ENCODE assay signal across 11 cellular contexts in the genomic region with DNA sequence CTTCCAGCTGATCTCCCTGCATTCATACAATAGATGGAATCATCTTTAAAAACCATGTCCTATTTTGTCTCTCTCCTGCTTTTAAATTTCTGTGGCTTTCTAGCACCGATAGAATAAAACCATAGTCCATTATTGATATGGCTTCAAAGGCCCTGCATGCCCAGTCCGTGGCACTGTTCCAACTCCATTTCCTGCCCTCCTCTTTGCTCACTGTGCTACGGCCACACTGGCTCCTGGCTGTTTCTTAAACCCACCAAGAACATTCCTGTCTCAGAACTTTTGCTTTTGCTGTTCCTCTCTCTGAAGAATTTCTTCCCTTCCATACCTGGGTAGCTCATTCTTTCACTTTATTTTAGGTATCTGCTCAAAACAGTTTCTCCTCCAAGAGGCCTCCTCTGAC. TPM values are rescaled to one million over a fixed set of nuclear protein-coding genes. Genes with fewer than 3 reads are reported as not detected.
DNase-seq lines count a peak whose midpoint lies in the region; ATAC-seq, FAIRE-seq and TF ChIP-seq lines count a peak whose summit lies in the region.
"Had no signal": no experiment of that assay in that cellular context is flagged by ENCODE, and none has a peak within 500 bp of the region (broad histone marks: within the 10 kb centered on the region; RNA-seq: fewer than 3 reads in every experiment).

No MANE protein-coding gene starts in this region.

- no peak overlapping the region for H3K23ac ChIP-seq in mesenchymal stem cell (ENCODE audit: low read length in 2 of 2)

- H2BK12ac ChIP-seq in mesenchymal stem cell (ENCODE audit: low read length in 2 of 2): peak overlapping the region in 1 of 2 experiments; percentile 94

- H4K20me1 ChIP-seq in DND-41 (ENCODE audit: insufficient read depth, low read length) (no peaks in the 10 kb centered on the region), neural progenitor cell (ENCODE audit: low read depth) (no peaks in the 10 kb centered on the region)

- ATAC-seq in DND-41 (ENCODE audit: insufficient read depth, low read depth) (no peak), GM18505 (IDR thresholded peaks at IDR 0.05; ENCODE audit: unreplicated experiment) (no peak), GM21528 (IDR thresholded peaks at IDR 0.05; ENCODE audit: low FRiP score, unreplicated experiment) (no peak)

- H3K79me2 ChIP-seq in DND-41 (ENCODE audit: insufficient read depth, low read length): no peaks in the 10 kb centered on the region
- H3K79me2 ChIP-seq in neural progenitor cell (ENCODE audit: low read depth): no peaks in the 10 kb centered on the region

- H3K27ac ChIP-seq in DND-41 (ENCODE audit: low read length): peak overlapping the region; percentile 26
- H3K27ac ChIP-seq in mesenchymal stem cell (ENCODE audit: low read length, poor library complexity, severe bottlenecking): no peak overlapping the region
- H3K27ac ChIP-seq in neural progenitor cell: no peak overlapping the region
- H3K27ac ChIP-seq in kidney (ENCODE audit: low read depth in 2 of 2, low read length in 2 of 2): no peak overlapping the region
- H3K27ac ChIP-seq in tibial nerve: peak overlapping the region in 1 of 4 donors; percentile 26

- DNase-seq in DND-41 (no peak), mesenchymal stem cell (no peak), neural progenitor cell (ENCODE audit: low spot score) (no peak), kidney (no peak), tibial nerve (ENCODE audit: low spot score in 2 of 2) (no peak)
- DNase-seq in activated T-helper 1 cell treated with anti-CD3 and anti-CD28 coated beads, Interleukin-12 subunit alpha, Interleukin-12 subunit beta, Interleukin-2, Interleukin-4 antibody, amounts not matched to agents 30 ng/mL and 10 ng/mL and 1 ng/mL, durations not matched to agents 14 hours and 24 hours and 36 hours (ENCODE audit: low spot score): no peak
- DNase-seq: activated gamma-delta T cell treated with Interleukin-2 at 50 U/mL for 16 hours, GDM1, T1000 had no signal

- no peak overlapping the region for H3K4me2 ChIP-seq in DND-41 (ENCODE audit: insufficient read depth, low read length)
- no peak overlapping the region for H3K4me2 ChIP-seq in mesenchymal stem cell (ENCODE audit: low read length, poor library complexity, severe bottlenecking)
- H3K4me2 ChIP-seq in neural progenitor cell: no peak overlapping the region

- no peak overlapping the region for H4K91ac ChIP-seq in mesenchymal stem cell (ENCODE audit: low read length)

- H3K4me1 Mint-ChIP-seq in activated T-helper 1 cell treated with anti-CD3 and anti-CD28 coated beads, Interleukin-12 subunit alpha, Interleukin-12 subunit beta, Interleukin-2, Interleukin-4 antibody, amounts not matched to agents 30 ng/mL and 10 ng/mL and 1 ng/mL, durations not matched to agents 14 hours and 24 hours and 36 hours (ENCODE audit: low read depth): peaks cover 93% of the 10 kb centered on the region
- H3K4me1 Mint-ChIP-seq in neural progenitor cell: no peaks in the 10 kb centered on the region

- TF ChIP-seq CTCF in DND-41 (IDR thresholded peaks at IDR 0.05; ENCODE audit: borderline replicate concordance, extremely low read depth, low read length, poor library complexity, severe bottlenecking) (no peak), neural progenitor cell (IDR thresholded peaks at IDR 0.05) (no peak), kidney (IDR thresholded peaks at IDR 0.05; ENCODE audit: borderline replicate concordance, extremely low read depth, insufficient read depth) (no peak), tibial nerve (IDR thresholded peaks at IDR 0.05) (no peak)

- H3K9me3 ChIP-seq in DND-41 (ENCODE audit: insufficient read depth, low read length, severe bottlenecking) (no peaks in the 10 kb centered on the region), mesenchymal stem cell (ENCODE audit: control insufficient read depth, low read length) (no peaks in the 10 kb centered on the region), neural progenitor cell (ENCODE audit: low read depth) (no peaks in the 10 kb centered on the region), kidney (ENCODE audit: control insufficient read depth in 1 of 2, low read length in 2 of 2) (no peaks in the 10 kb centered on the region), tibial nerve (no peaks in the 10 kb centered on the region)

- H3K27me3 Mint-ChIP-seq in activated T-helper 1 cell treated with anti-CD3 and anti-CD28 coated beads, Interleukin-12 subunit alpha, Interleukin-12 subunit beta, Interleukin-2, Interleukin-4 antibody, amounts not matched to agents 30 ng/mL and 10 ng/mL and 1 ng/mL, durations not matched to agents 14 hours and 24 hours and 36 hours (ENCODE audit: insufficient read depth): no peaks in the 10 kb centered on the region
- H3K27me3 Mint-ChIP-seq in neural progenitor cell (ENCODE audit: insufficient read depth, low read depth): peaks cover 2% of the 10 kb centered on the region

- H3K36me3 Mint-ChIP-seq in activated T-helper 1 cell treated with anti-CD3 and anti-CD28 coated beads, Interleukin-12 subunit alpha, Interleukin-12 subunit beta, Interleukin-2, Interleukin-4 antibody, amounts not matched to agents 30 ng/mL and 10 ng/mL and 1 ng/mL, durations not matched to agents 14 hours and 24 hours and 36 hours (ENCODE audit: low read depth): peaks cover 85% of the 10 kb centered on the region
- no peaks in the 10 kb centered on the region for H3K36me3 Mint-ChIP-seq in neural progenitor cell

- no peaks in the 10 kb centered on the region for H3F3A ChIP-seq in neural progenitor cell (ENCODE audit: low read depth)

- WGBS in mesenchymal stem cell: 47% methylated on average over 3 of the region's 3 CpGs
- WGBS in tibial nerve, 2 donors: 26 to 31% methylated on average over 3 of the region's 3 CpGs

- H3K14ac ChIP-seq in mesenchymal stem cell (ENCODE audit: low read length in 2 of 2): no peak overlapping the region

- H3K9ac ChIP-seq in DND-41 (ENCODE audit: low read depth, low read length) (no peak overlapping the region), mesenchymal stem cell (ENCODE audit: low read length) (no peak overlapping the region), neural progenitor cell (no peak overlapping the region), kidney (ENCODE audit: low read length in 2 of 2) (no peak overlapping the region)

- peak overlapping the region; percentile 0 for H2BK5ac ChIP-seq in mesenchymal stem cell (ENCODE audit: low read depth, low read length, poor library complexity, severe bottlenecking)

- H3K4me1 ChIP-seq in DND-41 (ENCODE audit: insufficient read depth, low read length): peaks cover 60% of the 10 kb centered on the region
- peaks cover 1% of the 10 kb centered on the region for H3K4me1 ChIP-seq in mesenchymal stem cell (ENCODE audit: control insufficient read depth, insufficient read depth, low read depth, low read length)
- no peaks in the 10 kb centered on the region for H3K4me1 ChIP-seq in neural progenitor cell
- no peaks in the 10 kb centered on the region for H3K4me1 ChIP-seq in kidney (ENCODE audit: control insufficient read depth in 1 of 2, insufficient read depth in 1 of 2, low read depth in 1 of 2, low read length in 2 of 2)
- H3K4me1 ChIP-seq in tibial nerve: peaks cover 0 to 4% (median 1%) of the 10 kb centered on the region in 4 donors

- H3K27ac Mint-ChIP-seq in activated T-helper 1 cell treated with anti-CD3 and anti-CD28 coated beads, Interleukin-12 subunit alpha, Interleukin-12 subunit beta, Interleukin-2, Interleukin-4 antibody, amounts not matched to agents 30 ng/mL and 10 ng/mL and 1 ng/mL, durations not matched to agents 14 hours and 24 hours and 36 hours: peak overlapping the region; percentile 97
- no peak overlapping the region for H3K27ac Mint-ChIP-seq in neural progenitor cell

- peak overlapping the region; percentile 82 for H4K8ac ChIP-seq in mesenchymal stem cell (ENCODE audit: low read length)

- intact Hi-C loops in activated T-helper 1 cell treated with anti-CD3 and anti-CD28 coated beads, Interleukin-12 subunit alpha, Interleukin-12 subunit beta, Interleukin-2, Interleukin-4 antibody, amounts not matched to agents 30 ng/mL and 10 ng/mL and 1 ng/mL, durations not matched to agents 14 hours and 24 hours and 36 hours (cut with micrococcal nuclease): loop anchor here (1.0 to 2.0 kb wide), 4 partner anchors 34 to 157 kb away; a partner anchor contains a TSS
- intact Hi-C loops in kidney (cut with DNase I): no loop called here

- no peak for FAIRE-seq in kidney (lab: Jason Lieb, UNC)

- H3K4me3 ChIP-seq in DND-41 (ENCODE audit: low read depth in 1 of 2, low read length in 2 of 2) (no peak overlapping the region), mesenchymal stem cell (ENCODE audit: insufficient read depth in 1 of 2, low read depth in 1 of 2, low read length in 2 of 2) (no peak overlapping the region), neural progenitor cell (no peak overlapping the region), kidney (ENCODE audit: low read length in 2 of 2) (no peak overlapping the region), tibial nerve (no peak overlapping the region)

- no peak overlapping the region for H2AK5ac ChIP-seq in mesenchymal stem cell (ENCODE audit: low read length, severe bottlenecking)

- TF ChIP-seq POLR2A in GM18505 (IDR thresholded peaks at IDR 0.05; ENCODE audit: borderline replicate concordance, extremely low read depth, insufficient read depth, insufficient read length) (peak; percentile 12), tibial nerve (IDR thresholded peaks at IDR 0.05) (no peak)

- no peak overlapping the region for H2BK15ac ChIP-seq in mesenchymal stem cell (ENCODE audit: low read depth, poor library complexity, severe bottlenecking)

- no peaks in the 10 kb centered on the region for H3K9me3 Mint-ChIP-seq in activated T-helper 1 cell treated with anti-CD3 and anti-CD28 coated beads, Interleukin-12 subunit alpha, Interleukin-12 subunit beta, Interleukin-2, Interleukin-4 antibody, amounts not matched to agents 30 ng/mL and 10 ng/mL and 1 ng/mL, durations not matched to agents 14 hours and 24 hours and 36 hours
- H3K9me3 Mint-ChIP-seq in neural progenitor cell: no peaks in the 10 kb centered on the region

- no peak overlapping the region for H2BK120ac ChIP-seq in mesenchymal stem cell (ENCODE audit: low read depth, low read length)

- peak overlapping the region; percentile 66 for H3K4me3 Mint-ChIP-seq in activated T-helper 1 cell treated with anti-CD3 and anti-CD28 coated beads, Interleukin-12 subunit alpha, Interleukin-12 subunit beta, Interleukin-2, Interleukin-4 antibody, amounts not matched to agents 30 ng/mL and 10 ng/mL and 1 ng/mL, durations not matched to agents 14 hours and 24 hours and 36 hours
- H3K4me3 Mint-ChIP-seq in neural progenitor cell: no peak overlapping the region

- H3K4ac ChIP-seq in mesenchymal stem cell (ENCODE audit: low read depth in 1 of 2, low read length in 2 of 2): peak overlapping the region in 1 of 2 experiments; percentile 19

- no peaks in the 10 kb centered on the region for H3K79me1 ChIP-seq in mesenchymal stem cell (replicated peaks; ENCODE audit: low read length, poor library complexity, severe bottlenecking)

- H3K36me3 ChIP-seq in DND-41 (ENCODE audit: insufficient read depth, low read length) (no peaks in the 10 kb centered on the region; the same call in 1 of the 2 replicates), mesenchymal stem cell (ENCODE audit: control insufficient read depth in 1 of 2, insufficient read depth in 2 of 2, low read depth in 1 of 2, low read length in 2 of 2) (no peaks in the 10 kb centered on the region), neural progenitor cell (no peaks in the 10 kb centered on the region), kidney (ENCODE audit: control insufficient read depth in 1 of 2, insufficient read depth in 2 of 2, low read length in 2 of 2) (no peaks in the 10 kb centered on the region), tibial nerve (no peaks in the 10 kb centered on the region)

- H3K18ac ChIP-seq in mesenchymal stem cell (ENCODE audit: low read depth in 1 of 2, low read length in 2 of 2): peak overlapping the region in 1 of 2 experiments; percentile 48

- no peak overlapping the region for H2AFZ ChIP-seq in DND-41 (ENCODE audit: low read depth, low read length)
- H2AFZ ChIP-seq in mesenchymal stem cell (ENCODE audit: low read depth, low read length): no peak overlapping the region
- no peak overlapping the region for H2AFZ ChIP-seq in neural progenitor cell (replicated peaks)

- no peak for TF ChIP-seq EP300 in tibial nerve (IDR thresholded peaks at IDR 0.05)

- H3K27me3 ChIP-seq in DND-41 (ENCODE audit: insufficient read depth, low read length, poor library complexity) (no peaks in the 10 kb centered on the region), mesenchymal stem cell (ENCODE audit: control insufficient read depth in 1 of 2, insufficient read depth in 1 of 2, low read length in 2 of 2) (peaks cover 3 to 4% of the 10 kb centered on the region in 2 experiments), neural progenitor cell (no peaks in the 10 kb centered on the region), tibial nerve (no peaks in the 10 kb centered on the region)

RNA-seq across cellular contexts. Expression of a gene that starts 7.2 kb away (rescaled TPM):
- 118 TPM in 2 replicates for total RNA-seq in activated T-helper 1 cell treated with anti-CD3 and anti-CD28 coated beads, Interleukin-12 subunit alpha, Interleukin-12 subunit beta, Interleukin-2, Interleukin-4 antibody, amounts not matched to agents 30 ng/mL and 10 ng/mL and 1 ng/mL, durations not matched to agents 14 hours and 24 hours and 36 hours
- 0.12 TPM for polyA plus RNA-seq in mesenchymal stem cell (2013, experiment 1 of 2)
- polyA plus RNA-seq in mesenchymal stem cell (2013, experiment 2 of 2): 0.15 TPM
- total RNA-seq in neural progenitor cell (ENCODE audit: low replicate concordance) (not detected in 2 replicates), kidney (3.3 TPM), tibial nerve (1 to 10 TPM in 1 of 4 donors, under 1 TPM in 1, not detected in 2; 0.39 to 1.3 TPM)
- 0.13 TPM for polyA plus RNA-seq in kidney (ENCODE audit: insufficient read depth, low read depth, low replicate concordance)

Comparison
In these comparisons a context has a peak if more than half of its experiments do, and no peak if none do; other contexts are left out.
1. RNA of a gene that starts 7.2 kb away (total RNA-seq): 118 TPM in activated T-helper 1 cell treated with anti-CD3 and anti-CD28 coated beads, Interleukin-12 subunit alpha, Interleukin-12 subunit beta, Interleukin-2, Interleukin-4 antibody, amounts not matched to agents 30 ng/mL and 10 ng/mL and 1 ng/mL, durations not matched to agents 14 hours and 24 hours and 36 hours; 3.3 TPM in kidney (single experiment), 0.39 to 1.3 TPM in tibial nerve and not detected in neural progenitor cell; every median in the first group is over 10 times any median in the second.